ENCODE assay signal across 15 cellular contexts in genomic region chr11:7611411-7611810, GRCh38.
A peak's percentile ranks its signal among the peaks of the same experiment; 100 is the strongest.
DNase-seq lines count a peak whose midpoint lies in the region; ATAC-seq and TF ChIP-seq lines count a peak whose summit lies in the region.
"Had no signal": no experiment of that assay in that cellular context is flagged by ENCODE, and none has a peak within 500 bp of the region (broad histone marks: within the 10 kb centered on the region; RNA-seq: fewer than 3 reads in every experiment).

No MANE protein-coding gene starts in this region.

- H3K9me2 ChIP-seq in Karpas-422 (replicated peaks; ENCODE audit: insufficient read depth, low read length): no peaks in the 10 kb centered on the region

- DNase-seq in IMR-90 (peak; percentile 4), endodermal cell (no peak), mesothelial cell of epicardium (ENCODE audit: low spot score in 2 of 2, unreplicated experiment in 2 of 2) (no peak), stomach (no peak), ureter (ENCODE audit: low spot score) (no peak), Karpas-422 (no peak), COLO829 (ENCODE audit: low spot score) (no peak)
- DNase-seq: H9, MV-4-11, NCI-H187, NCI-H226, NCI-H526, SJCRH30 had no signal

- H3K4me3 Mint-ChIP-seq in endodermal cell (peak overlapping the region; percentile 36), mesothelial cell of epicardium (no peak overlapping the region)
- H3K4me3 Mint-ChIP-seq: CD14-positive monocyte, H9 had no signal

- H3K27me3 Mint-ChIP-seq in endodermal cell (ENCODE audit: insufficient read depth) (no peaks in the 10 kb centered on the region), mesothelial cell of epicardium (ENCODE audit: low read depth) (no peaks in the 10 kb centered on the region)

- H2AFZ ChIP-seq in IMR-90 (replicated peaks; ENCODE audit: low read length, poor library complexity) (no peak overlapping the region), Karpas-422 (ENCODE audit: low read length) (no peak overlapping the region)

- H2AK9ac ChIP-seq in IMR-90 (replicated peaks; ENCODE audit: low read depth, low read length, poor library complexity): no peak overlapping the region

- TF ChIP-seq RAD21 in IMR-90 (IDR thresholded peaks at IDR 0.05; ENCODE audit: low read length): no peak

- in situ Hi-C loops in IMR-90 (cut with MboI; ENCODE audit: low sequenced_read_pairs): no loop called here

- H3K9me1 ChIP-seq in IMR-90 (ENCODE audit: insufficient read depth, low read length): no peaks in the 10 kb centered on the region

- TF ChIP-seq CTCF in IMR-90 (conservative IDR thresholded peaks at IDR 0.05; ENCODE audit: low read depth, low read length) (no peak), endodermal cell (conservative IDR thresholded peaks at IDR 0.05) (no peak), mesothelial cell of epicardium (IDR thresholded peaks at IDR 0.05; ENCODE audit: unreplicated experiment) (no peak), stomach (IDR thresholded peaks at IDR 0.05) (no peak)

- intact Hi-C loops in IMR-90 (cut with micrococcal nuclease) (no loop called here), stomach (cut with DNase I; ENCODE audit: low total_unique reads) (no loop called here)

- TF ChIP-seq EP300 in stomach (IDR thresholded peaks at IDR 0.05): no peak

- H3K36me3 ChIP-seq in IMR-90 (ENCODE audit: control insufficient read depth, insufficient read depth, low read length): no peaks in the 10 kb centered on the region
- peaks cover 64% of the 10 kb centered on the region for H3K36me3 ChIP-seq in endodermal cell (ENCODE audit: control insufficient read depth, insufficient read depth, low read length)
- H3K36me3 ChIP-seq in stomach: peaks cover 0 to 35% (median 17%) of the 10 kb centered on the region in 4 donors
- H3K36me3 ChIP-seq in Karpas-422 (ENCODE audit: insufficient read depth, low read length): no peaks in the 10 kb centered on the region
- H3K36me3 ChIP-seq: SJCRH30 had no signal

- H3K36me3 Mint-ChIP-seq in endodermal cell (ENCODE audit: low read depth) (peaks cover 74% of the 10 kb centered on the region), mesothelial cell of epicardium (peaks cover 25% of the 10 kb centered on the region)

- H3K4me2 ChIP-seq in IMR-90 (ENCODE audit: low read depth, low read length) (no peak overlapping the region), Karpas-422 (ENCODE audit: low read depth, low read length, poor library complexity, severe bottlenecking) (no peak overlapping the region)

- no peak overlapping the region for H3K27ac Mint-ChIP-seq in endodermal cell
- peak overlapping the region; percentile 19 for H3K27ac Mint-ChIP-seq in mesothelial cell of epicardium
- H3K27ac Mint-ChIP-seq: CD14-positive monocyte had no signal

- H4K20me1 ChIP-seq in IMR-90 (ENCODE audit: insufficient read depth, low read length) (no peaks in the 10 kb centered on the region), Karpas-422 (ENCODE audit: insufficient read depth, low read depth, low read length) (no peaks in the 10 kb centered on the region)

- no peak overlapping the region for H2BK5ac ChIP-seq in IMR-90 (ENCODE audit: low read depth, low read length, poor library complexity, severe bottlenecking)

- H3K4me3 ChIP-seq in IMR-90 (ENCODE audit: insufficient read depth, low read depth, low read length) (no peak overlapping the region), endodermal cell (ENCODE audit: low read length) (peak overlapping the region; percentile 73), stomach (no peak overlapping the region), Karpas-422 (ENCODE audit: low read length) (no peak overlapping the region)
- H3K4me3 ChIP-seq: SJCRH30 had no signal

- POLR2A ChIA-PET in IMR-90 (lab: Charles Lee; ENCODE audit: unreplicated experiment): no interaction called here

- H2AK5ac ChIP-seq in IMR-90 (ENCODE audit: low read depth, low read length): no peak overlapping the region

- H3K23ac ChIP-seq in IMR-90 (ENCODE audit: low read depth, low read length): no peak overlapping the region

- H3K9ac ChIP-seq in IMR-90 (ENCODE audit: low read depth, low read length): no peak overlapping the region
- H3K9ac ChIP-seq in endodermal cell (ENCODE audit: extremely low read depth, low read length, poor library complexity, severe bottlenecking): no peak overlapping the region
- no peak overlapping the region for H3K9ac ChIP-seq in Karpas-422 (ENCODE audit: low read length)

- H3K4me1 Mint-ChIP-seq in endodermal cell (peaks cover 53% of the 10 kb centered on the region), mesothelial cell of epicardium (peaks cover 19% of the 10 kb centered on the region)
- H3K4me1 Mint-ChIP-seq: CD14-positive monocyte had no signal

- H2BK120ac ChIP-seq in IMR-90 (ENCODE audit: low read depth, low read length): no peak overlapping the region

- H2BK15ac ChIP-seq in IMR-90 (ENCODE audit: low read depth, low read length): no peak overlapping the region

- dilution Hi-C loops in IMR-90 (cut with HindIII; ENCODE audit: low sequenced_read_pairs, unreplicated experiment): no loop called here

- no peak overlapping the region for H4K8ac ChIP-seq in IMR-90 (ENCODE audit: low read depth in 2 of 2, low read length in 2 of 2)

- WGBS in IMR-90 (ENCODE audit: extremely low coverage in 2 of 2, insufficient read length in 1 of 2), 2 experiments: no CpG with 5 or more reads among the region's 1 CpG
- WGBS in endodermal cell (ENCODE audit: insufficient coverage in 1 of 2, insufficient read length in 1 of 2), 2 experiments: 96 to 100% methylated on average over 1 of the region's 1 CpG
- WGBS in stomach, 5 donors: 30 to 62% (median 53%) methylated on average over 1 of the region's 1 CpG

- H2BK20ac ChIP-seq in IMR-90 (ENCODE audit: low read depth, low read length): no peak overlapping the region

- BruUV-seq in IMR-90 (replicated peaks; lab: Mats Ljungman, UMichigan): no TSS peak

- no peak for ATAC-seq in IMR-90 (ENCODE audit: low read depth)
- no peak for ATAC-seq in GM18517 (IDR thresholded peaks at IDR 0.05; ENCODE audit: unreplicated experiment)

- H3K27ac ChIP-seq in IMR-90 (ENCODE audit: insufficient read depth, low read length) (no peak overlapping the region), endodermal cell (ENCODE audit: low read depth, low read length) (no peak overlapping the region), stomach (peak overlapping the region in 4 of 5 donors; percentile 72 to 91 (median 82)), Karpas-422 (ENCODE audit: low read length) (no peak overlapping the region)
- H3K27ac ChIP-seq: SJCRH30 had no signal

- no peaks in the 10 kb centered on the region for H3K27me3 ChIP-seq in IMR-90 (ENCODE audit: control insufficient read depth, insufficient read depth, low read length)
- H3K27me3 ChIP-seq in endodermal cell (ENCODE audit: control insufficient read depth, insufficient read depth, low read length, poor library complexity, severe bottlenecking): no peaks in the 10 kb centered on the region
- no peaks in the 10 kb centered on the region for H3K27me3 ChIP-seq in stomach
- H3K27me3 ChIP-seq in Karpas-422 (ENCODE audit: low read length): no peaks in the 10 kb centered on the region
- H3K27me3 ChIP-seq: SJCRH30 had no signal

- TF ChIP-seq POLR2A in IMR-90 (IDR thresholded peaks at IDR 0.05; ENCODE audit: low read depth, low read length): no peak
- no peak for TF ChIP-seq POLR2A in stomach (IDR thresholded peaks at IDR 0.05)

- H3K14ac ChIP-seq in IMR-90 (replicated peaks; ENCODE audit: low read depth, low read length): no peak overlapping the region

- CTCF ChIA-PET in IMR-90 (lab: Yijun Ruan, JAX): interaction anchor here (0.6 to 1.1 kb wide), 3 partner anchors 40 to 848 kb away, joined by 3 to 4 read pairs (median 3); no protein-coding TSS in a partner anchor

- no peak overlapping the region for H3K4ac ChIP-seq in IMR-90 (ENCODE audit: low read depth, low read length)

- no peak overlapping the region for H4K5ac ChIP-seq in IMR-90 (ENCODE audit: low read depth, low read length)

- H3K4me1 ChIP-seq in IMR-90 (ENCODE audit: control insufficient read depth, insufficient read depth, low read length) (peaks cover 2% of the 10 kb centered on the region; the same call in 1 of the 2 replicates), endodermal cell (ENCODE audit: control insufficient read depth, insufficient read depth, low read length) (peaks cover 10% of the 10 kb centered on the region), stomach (peaks cover 19 to 68% (median 48%) of the 10 kb centered on the region in 4 donors), Karpas-422 (ENCODE audit: low read length) (no peaks in the 10 kb centered on the region)
- H3K4me1 ChIP-seq: SJCRH30 had no signal

- H3K56ac ChIP-seq in IMR-90 (ENCODE audit: extremely low read depth, insufficient read depth, low read length): no peak overlapping the region

- no peaks in the 10 kb centered on the region for H3K79me2 ChIP-seq in Karpas-422 (ENCODE audit: low read length)

- no peaks in the 10 kb centered on the region for H3K9me3 Mint-ChIP-seq in endodermal cell
- H3K9me3 Mint-ChIP-seq in mesothelial cell of epicardium: no peaks in the 10 kb centered on the region
- H3K9me3 Mint-ChIP-seq: CD14-positive monocyte, H9 had no signal

- H3K79me1 ChIP-seq in IMR-90 (ENCODE audit: low read depth in 1 of 2, low read length in 2 of 2): no peaks in the 10 kb centered on the region

- no peak overlapping the region for H3K18ac ChIP-seq in IMR-90 (ENCODE audit: low read depth, low read length)

- H4K91ac ChIP-seq in IMR-90 (ENCODE audit: insufficient read depth, low read depth, low read length): no peak overlapping the region

- H3K9me3 ChIP-seq in IMR-90 (ENCODE audit: control insufficient read depth, insufficient read depth, low read length) (no peaks in the 10 kb centered on the region), endodermal cell (ENCODE audit: control insufficient read depth, low read length) (no peaks in the 10 kb centered on the region), stomach (no peaks in the 10 kb centered on the region), Karpas-422 (ENCODE audit: low read length) (no peaks in the 10 kb centered on the region)
- H3K9me3 ChIP-seq: SJCRH30 had no signal

TF ChIP-seq in IMR-90, 13 proteins besides CTCF, POLR2A, EP300 and RAD21 (continues in another document):
- TF ChIP-seq NFE2L2 (IDR thresholded peaks at IDR 0.05; ENCODE audit: low read depth, low read length): no peak
- no peak for TF ChIP-seq MAZ (IDR thresholded peaks at IDR 0.05; ENCODE audit: borderline replicate concordance, low read depth, low read length)
- TF ChIP-seq BHLHE40 (IDR thresholded peaks at IDR 0.05; ENCODE audit: low read depth, low read length): no peak
- no peak for TF ChIP-seq RCOR1 (IDR thresholded peaks at IDR 0.05; ENCODE audit: insufficient replicate concordance, low read length)
- TF ChIP-seq FOS (IDR thresholded peaks at IDR 0.05; ENCODE audit: low read depth, low read length): no peak
- no peak for TF ChIP-seq MAFK (IDR thresholded peaks at IDR 0.05; ENCODE audit: low read depth, low read length)
- TF ChIP-seq SMC3 (IDR thresholded peaks at IDR 0.05; ENCODE audit: low read depth, low read length): no peak
- no peak for TF ChIP-seq CHD1 (IDR thresholded peaks at IDR 0.05; ENCODE audit: low read depth, low read length)

Comparison
In these comparisons a context has a peak if more than half of its experiments do, and no peak if none do; other contexts are left out.
1. H3K27ac ChIP-seq: peak in stomach (4 of 5); none in IMR-90 (single experiment), endodermal cell (single experiment) and Karpas-422 (single experiment).